25 cellular contexts compared by ENCODE assay signal in the genomic region with DNA sequence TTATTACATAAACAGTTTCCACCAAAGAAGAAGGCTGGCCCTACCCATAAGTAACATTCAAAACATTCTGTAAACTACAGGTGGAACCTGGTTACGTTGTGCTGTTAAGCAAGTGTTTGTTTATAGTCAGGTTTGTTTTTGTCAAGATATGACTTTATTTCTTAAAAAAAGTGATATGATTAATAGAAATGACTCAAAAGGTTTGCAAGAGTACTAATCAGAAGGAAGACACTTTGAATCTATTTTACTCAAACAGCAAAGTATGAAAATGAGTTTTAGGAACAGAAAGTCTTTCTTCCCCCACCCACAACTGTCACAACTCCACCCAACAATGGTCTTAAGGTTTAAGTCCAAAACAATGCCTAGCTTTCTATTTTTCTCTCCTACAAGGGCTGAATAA.
DNase-seq lines count a peak whose midpoint lies in the region; ATAC-seq, FAIRE-seq and TF ChIP-seq lines count a peak whose summit lies in the region.
"Had no signal": no experiment of that assay in that cellular context is flagged by ENCODE, and none has a peak within 500 bp of the region (broad histone marks: within the 10 kb centered on the region; RNA-seq: fewer than 3 reads in every experiment).

No MANE protein-coding gene starts in this region.

- POLR2A ChIA-PET in GM12878 (lab: Charles Lee): no interaction called here

- in situ Hi-C loops in GM12878 (cut with MboI): no loop called here

- H4K8ac ChIP-seq in trophoblast cell (ENCODE audit: low read depth, low read length): no peak overlapping the region

- no peak overlapping the region for H3K14ac ChIP-seq in trophoblast cell (ENCODE audit: low read length)

- H3K4me1 ChIP-seq in GM12878 (ENCODE audit: control insufficient read depth, insufficient read depth, low read length) (no peaks in the 10 kb centered on the region), trophoblast cell (ENCODE audit: control insufficient read depth in 1 of 2, insufficient read depth in 2 of 2, low read length in 2 of 2) (no peaks in the 10 kb centered on the region)
- H3K4me1 ChIP-seq: pancreas, Peyer's patch had no signal

- BruUV-seq in GM12878 (replicated peaks; lab: Mats Ljungman, UMichigan): no TSS peak

- SMC1A ChIA-PET in GM12878 (lab: Charles Lee; ENCODE audit: uncharacterized antibody, unreplicated experiment): no interaction called here

- H3K36me3 ChIP-seq in GM12878 (ENCODE audit: control insufficient read depth in 2 of 2, insufficient read depth in 2 of 2, low read length in 1 of 2) (no peaks in the 10 kb centered on the region), trophoblast cell (ENCODE audit: control insufficient read depth in 1 of 2, insufficient read depth in 2 of 2, low read length in 2 of 2) (no peaks in the 10 kb centered on the region)
- H3K36me3 ChIP-seq: pancreas, Peyer's patch had no signal

- H3K18ac ChIP-seq in trophoblast cell (ENCODE audit: low read length): no peak overlapping the region

- DNase-seq in GM12878 (ENCODE audit: low read depth, low spot score): no peak
- no peak for DNase-seq in NCI-H748 treated with DMSO at 0.1 percent for 48 hours (lab: John Stamatoyannopoulos, UW)
- no peak for DNase-seq in DMS153 treated with DMSO at 0.1 percent for 48 hours (lab: John Stamatoyannopoulos, UW; ENCODE audit: unreplicated experiment)
- no peak for DNase-seq in caudate nucleus (lab: John Stamatoyannopoulos, UW)
- DNase-seq in trophoblast cell: no peak
- DNase-seq: activated naive CD4-positive, alpha-beta T cell; aorta; cerebellar nuclear complex; effector memory CD4-positive, alpha-beta T cell; head of caudate nucleus; mammary epithelial cell; naive thymus-derived CD4-positive, alpha-beta T cell; NCI-H1048; NCI-H2081 treated with DMSO at 0.1 percent for 48 hours; NCI-H774; pancreas; Peyer's patch; stimulated activated CD4-positive, alpha-beta T cell treated with anti-CD3 and anti-CD28 coated beads, Interleukin-4, amount 100 ng/mL, for 1 hour; substantia nigra; T1000 had no signal

- H2AFZ ChIP-seq in GM12878 (ENCODE audit: control insufficient read depth, low read depth, low read length) (no peak overlapping the region), trophoblast cell (ENCODE audit: insufficient read depth, low read length, poor library complexity) (no peak overlapping the region)

- H3K79me2 ChIP-seq in GM12878 (ENCODE audit: control insufficient read depth, insufficient read depth, low read length) (no peaks in the 10 kb centered on the region), trophoblast cell (ENCODE audit: control insufficient read depth, insufficient read depth, low read length, poor library complexity) (no peaks in the 10 kb centered on the region)

- H4K20me1 ChIP-seq in GM12878 (ENCODE audit: control insufficient read depth, insufficient read depth): no peaks in the 10 kb centered on the region

- CTCF ChIA-PET in GM12878 (lab: Yijun Ruan, JAX): interaction anchor here (0.6 kb wide), 1 partner anchor 49 kb away, joined by 3 read pairs; no protein-coding TSS in a partner anchor

- no peak for TF ChIP-seq POLR2A in GM12878 (IDR thresholded peaks at IDR 0.05; ENCODE audit: low read depth, low read length)

- no peak overlapping the region for H3K23ac ChIP-seq in trophoblast cell (ENCODE audit: low read length)

- no peak overlapping the region for H3K4ac ChIP-seq in trophoblast cell (ENCODE audit: low read depth, low read length)

- WGBS in GM12878 (ENCODE audit: insufficient coverage, insufficient replicate concordance, low lambda C conversion rate, missing lambda C conversion rate): 0% methylated on average over 1 of the region's 1 CpG
- no CpG with 5 or more reads among the region's 1 CpG for WGBS in trophoblast cell (ENCODE audit: extremely low coverage, insufficient coverage, insufficient read length)

- H3K27me3 ChIP-seq in GM12878 (replicated peaks in 1 of 2; ENCODE audit: control insufficient read depth in 2 of 2, insufficient read depth in 2 of 2, low read length in 1 of 2): no peaks in the 10 kb centered on the region
- no peaks in the 10 kb centered on the region for H3K27me3 ChIP-seq in trophoblast cell (ENCODE audit: insufficient read depth, low read length)
- H3K27me3 ChIP-seq: pancreas, Peyer's patch had no signal

- no peak overlapping the region for H2BK5ac ChIP-seq in trophoblast cell (ENCODE audit: low read depth, low read length, poor library complexity)

- no peak; a peak in 1 of 4 replicates for TF ChIP-seq EP300 in GM12878 (IDR thresholded peaks at IDR 0.05; ENCODE audit: borderline replicate concordance in 1 of 2, control insufficient read depth in 1 of 2, low read depth in 2 of 2, low read length in 2 of 2)

- ATAC-seq in GM18520 (IDR thresholded peaks at IDR 0.05; ENCODE audit: unreplicated experiment) (peak; percentile 56), GM21619 (IDR thresholded peaks at IDR 0.05; ENCODE audit: unreplicated experiment) (peak; percentile 74), HG03342 (IDR thresholded peaks at IDR 0.05; ENCODE audit: unreplicated experiment) (peak; percentile 76), GM12878 (peak; percentile 80)
- ATAC-seq: K562, pancreas, SK-N-SH treated with all-trans-retinoic acid at 6 μM for 48 hours had no signal

- H3K27ac ChIP-seq in GM12878 (ENCODE audit: control insufficient read depth, insufficient read depth) (no peak overlapping the region), caudate nucleus (ENCODE audit: low read depth, low read length) (no peak overlapping the region), trophoblast cell (ENCODE audit: low read depth, low read length) (no peak overlapping the region)
- H3K27ac ChIP-seq: pancreas, Peyer's patch had no signal

- H3K79me1 ChIP-seq in trophoblast cell (ENCODE audit: low read length): peaks cover 3% of the 10 kb centered on the region

- intact Hi-C loops in GM12878 (cut with micrococcal nuclease; ENCODE audit: unreplicated experiment): no loop called here

- H3K9ac ChIP-seq in GM12878 (ENCODE audit: control insufficient read depth, insufficient read depth, low read length) (no peak overlapping the region), trophoblast cell (ENCODE audit: low read length) (no peak overlapping the region)

- no peak overlapping the region for H2BK120ac ChIP-seq in trophoblast cell (ENCODE audit: insufficient read depth, low read length, poor library complexity)

- no peak overlapping the region for H4K12ac ChIP-seq in trophoblast cell (ENCODE audit: low read depth, low read length)

- no peak for FAIRE-seq in GM12878 (lab: Jason Lieb, UNC)
- FAIRE-seq: pancreas had no signal

- no peak overlapping the region for H3K4me3 ChIP-seq in GM12878
- no peak overlapping the region for H3K4me3 ChIP-seq in trophoblast cell (ENCODE audit: low read depth, low read length)
- H3K4me3 ChIP-seq: K562, pancreas, Peyer's patch had no signal

- no peak overlapping the region for H2BK12ac ChIP-seq in trophoblast cell (ENCODE audit: low read length)

- no peak overlapping the region for H4K91ac ChIP-seq in trophoblast cell (ENCODE audit: low read depth, low read length)

- H3K9me3 ChIP-seq in GM12878 (replicated peaks; ENCODE audit: control insufficient read depth, insufficient read depth, low read length) (no peaks in the 10 kb centered on the region), trophoblast cell (ENCODE audit: insufficient read depth, low read depth, low read length) (no peaks in the 10 kb centered on the region)
- H3K9me3 ChIP-seq: pancreas, Peyer's patch had no signal

- no peak overlapping the region for H3K4me2 ChIP-seq in GM12878 (ENCODE audit: control insufficient read depth, insufficient read depth)
- H3K4me2 ChIP-seq in trophoblast cell (ENCODE audit: low read length): no peak overlapping the region

- TF ChIP-seq RAD21 in GM12878 (IDR thresholded peaks at IDR 0.05; ENCODE audit: insufficient read depth, low read depth, low read length): no peak

- no peak for TF ChIP-seq CTCF in GM12878 (IDR thresholded peaks at IDR 0.05 in 2 of 3, conservative IDR thresholded peaks at IDR 0.05 in 1 of 3; ENCODE audit: control insufficient read depth in 2 of 3, extremely low read depth in 1 of 3, insufficient read depth in 1 of 3, low read depth in 3 of 3, low read length in 3 of 3)

- H2AK5ac ChIP-seq in trophoblast cell (ENCODE audit: low read length): no peak overlapping the region

- RAD21 ChIA-PET in GM12878 (lab: Charles Lee; ENCODE audit: unreplicated experiment): no interaction called here

TF ChIP-seq in GM12878, 131 proteins besides CTCF, POLR2A, EP300 and RAD21 (continues in another document):
- TF ChIP-seq BCL11A (IDR thresholded peaks at IDR 0.05; ENCODE audit: low read depth, low read length) (0 out of 2 replicates have a peak, but pooled peaks have one; percentile 19), JUNB (IDR thresholded peaks at IDR 0.05) (peak; percentile 89), MTA2 (IDR thresholded peaks at IDR 0.05; ENCODE audit: low read depth) (peak; percentile 69), SPI1 (IDR thresholded peaks at IDR 0.05; ENCODE audit: borderline replicate concordance, insufficient read depth, low read depth, low read length) (peak; percentile 36; the same call in 1 of the 2 replicates), GATAD2B (conservative IDR thresholded peaks at IDR 0.05; ENCODE audit: low read depth) (no peak), NFIC (IDR thresholded peaks at IDR 0.05; ENCODE audit: low read depth, low read length) (peak; percentile 62; the same call in 1 of the 2 replicates)
- TF ChIP-seq, protein P1, sequence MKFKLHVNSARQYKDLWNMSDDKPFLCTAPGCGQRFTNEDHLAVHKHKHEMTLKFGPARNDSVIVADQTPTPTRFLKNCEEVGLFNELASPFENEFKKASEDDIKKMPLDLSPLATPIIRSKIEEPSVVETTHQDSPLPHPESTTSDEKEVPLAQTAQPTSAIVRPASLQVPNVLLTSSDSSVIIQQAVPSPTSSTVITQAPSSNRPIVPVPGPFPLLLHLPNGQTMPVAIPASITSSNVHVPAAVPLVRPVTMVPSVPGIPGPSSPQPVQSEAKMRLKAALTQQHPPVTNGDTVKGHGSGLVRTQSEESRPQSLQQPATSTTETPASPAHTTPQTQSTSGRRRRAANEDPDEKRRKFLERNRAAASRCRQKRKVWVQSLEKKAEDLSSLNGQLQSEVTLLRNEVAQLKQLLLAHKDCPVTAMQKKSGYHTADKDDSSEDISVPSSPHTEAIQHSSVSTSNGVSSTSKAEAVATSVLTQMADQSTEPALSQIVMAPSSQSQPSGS (IDR thresholded peaks at IDR 0.05; ENCODE audit: low read length): peak; percentile 57
